In the genomic region with DNA sequence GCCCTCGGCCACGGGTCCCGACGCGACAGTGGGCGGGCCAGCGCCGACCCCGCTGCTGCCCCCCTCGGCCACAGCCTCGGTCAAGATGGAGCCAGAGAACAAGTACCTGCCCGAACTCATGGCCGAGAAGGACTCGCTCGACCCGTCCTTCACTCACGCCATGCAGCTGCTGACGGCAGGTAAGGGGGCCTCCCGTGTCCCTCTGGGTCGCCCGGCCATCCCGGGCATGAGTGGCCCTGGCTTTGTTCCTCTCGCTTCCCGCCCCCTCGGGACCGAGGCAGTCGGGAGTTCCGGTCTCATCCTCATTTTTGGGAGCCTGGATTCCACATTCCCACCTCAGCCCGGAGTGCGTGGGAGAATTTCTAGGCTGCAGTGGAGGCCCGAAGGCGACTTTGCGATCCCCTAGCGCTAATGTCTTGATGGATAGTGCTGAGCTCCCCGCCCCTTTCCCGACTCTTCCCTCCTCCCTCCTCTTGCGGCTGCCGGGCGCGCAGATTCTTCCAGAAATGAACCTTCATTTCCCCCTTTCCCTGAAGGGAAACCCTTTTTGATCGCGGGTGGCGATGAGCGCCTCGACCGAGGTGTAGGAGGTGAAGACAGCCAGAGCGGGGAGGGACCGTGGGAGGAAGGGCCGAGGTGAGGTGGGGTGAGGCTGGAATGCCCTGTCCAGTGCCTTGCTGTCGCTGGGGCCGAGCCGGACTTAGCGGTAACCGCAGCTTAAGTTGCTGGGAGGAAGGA, we compare ENCODE assay signal across 8 cellular contexts. TPM values are rescaled to one million over a fixed set of nuclear protein-coding genes. Genes with fewer than 3 reads are reported as not detected.
DNase-seq lines count a peak whose midpoint lies in the region; ATAC-seq and TF ChIP-seq lines count a peak whose summit lies in the region.

No MANE protein-coding gene starts in this region.

- peak overlapping the region; percentile 97 for H3K4me3 ChIP-seq in fibroblast of the aortic adventitia (ENCODE audit: low read depth, low read length)

- peaks cover 31% of the 10 kb centered on the region for H3K4me1 Mint-ChIP-seq in activated T-helper 1 cell treated with anti-CD3 and anti-CD28 coated beads, Interleukin-12 subunit alpha, Interleukin-12 subunit beta, Interleukin-2, Interleukin-4 antibody, amounts not matched to agents 30 ng/mL and 10 ng/mL and 1 ng/mL, durations not matched to agents 14 hours and 24 hours and 36 hours (ENCODE audit: low read depth)
- peaks cover 33 to 37% of the 10 kb centered on the region in 2 donors for H3K4me1 Mint-ChIP-seq in natural killer cell treated with Interleukin-12 subunit alpha and Interleukin-12 subunit beta and Interleukin-15 and Interleukin-18, amount 100 ng/mL, for 72 hours (ENCODE audit: low read depth in 2 of 2)

- H3K27ac Mint-ChIP-seq in activated T-helper 1 cell treated with anti-CD3 and anti-CD28 coated beads, Interleukin-12 subunit alpha, Interleukin-12 subunit beta, Interleukin-2, Interleukin-4 antibody, amounts not matched to agents 30 ng/mL and 10 ng/mL and 1 ng/mL, durations not matched to agents 14 hours and 24 hours and 36 hours, result peak overlapping the region; percentile 97
- peak overlapping the region; percentile 90 to 91 for H3K27ac Mint-ChIP-seq in natural killer cell treated with Interleukin-12 subunit alpha and Interleukin-12 subunit beta and Interleukin-15 and Interleukin-18, amount 100 ng/mL, for 72 hours

- TF ChIP-seq CTCF in fibroblast of the aortic adventitia (IDR thresholded peaks at IDR 0.05; ENCODE audit: insufficient read depth, low read length), result no peak

- peak overlapping the region; percentile 99 for H3K4me3 Mint-ChIP-seq in activated T-helper 1 cell treated with anti-CD3 and anti-CD28 coated beads, Interleukin-12 subunit alpha, Interleukin-12 subunit beta, Interleukin-2, Interleukin-4 antibody, amounts not matched to agents 30 ng/mL and 10 ng/mL and 1 ng/mL, durations not matched to agents 14 hours and 24 hours and 36 hours
- H3K4me3 Mint-ChIP-seq in natural killer cell treated with Interleukin-12 subunit alpha and Interleukin-12 subunit beta and Interleukin-15 and Interleukin-18, amount 100 ng/mL, for 72 hours, result peak overlapping the region; percentile 90

- peak; percentile 14 for ATAC-seq in HG02884 (IDR thresholded peaks at IDR 0.05; ENCODE audit: unreplicated experiment)
- no peak for ATAC-seq in natural killer cell treated with Interleukin-12 subunit alpha and Interleukin-12 subunit beta and Interleukin-15 and Interleukin-18, amount 100 ng/mL, for 72 hours

- peaks cover 19% of the 10 kb centered on the region for H3K36me3 Mint-ChIP-seq in activated T-helper 1 cell treated with anti-CD3 and anti-CD28 coated beads, Interleukin-12 subunit alpha, Interleukin-12 subunit beta, Interleukin-2, Interleukin-4 antibody, amounts not matched to agents 30 ng/mL and 10 ng/mL and 1 ng/mL, durations not matched to agents 14 hours and 24 hours and 36 hours (ENCODE audit: low read depth)
- peaks cover 6% of the 10 kb centered on the region for H3K36me3 Mint-ChIP-seq in natural killer cell treated with Interleukin-12 subunit alpha and Interleukin-12 subunit beta and Interleukin-15 and Interleukin-18, amount 100 ng/mL, for 72 hours

- no peaks in the 10 kb centered on the region for H3K27me3 Mint-ChIP-seq in activated T-helper 1 cell treated with anti-CD3 and anti-CD28 coated beads, Interleukin-12 subunit alpha, Interleukin-12 subunit beta, Interleukin-2, Interleukin-4 antibody, amounts not matched to agents 30 ng/mL and 10 ng/mL and 1 ng/mL, durations not matched to agents 14 hours and 24 hours and 36 hours (ENCODE audit: insufficient read depth)
- no peaks in the 10 kb centered on the region for H3K27me3 Mint-ChIP-seq in natural killer cell treated with Interleukin-12 subunit alpha and Interleukin-12 subunit beta and Interleukin-15 and Interleukin-18, amount 100 ng/mL, for 72 hours

- H3K9me3 Mint-ChIP-seq in activated T-helper 1 cell treated with anti-CD3 and anti-CD28 coated beads, Interleukin-12 subunit alpha, Interleukin-12 subunit beta, Interleukin-2, Interleukin-4 antibody, amounts not matched to agents 30 ng/mL and 10 ng/mL and 1 ng/mL, durations not matched to agents 14 hours and 24 hours and 36 hours, result no peaks in the 10 kb centered on the region
- no peaks in the 10 kb centered on the region for H3K9me3 Mint-ChIP-seq in natural killer cell treated with Interleukin-12 subunit alpha and Interleukin-12 subunit beta and Interleukin-15 and Interleukin-18, amount 100 ng/mL, for 72 hours

- DNase-seq in NK-92 treated with Interleukin-12 subunit alpha and Interleukin-12 subunit beta, amount 100 ng/mL, for 24 hours (lab: John Stamatoyannopoulos, UW), result peak; percentile 51
- DNase-seq in NK-92 (lab: John Stamatoyannopoulos, UW; ENCODE audit: unreplicated experiment) (no peak), NCI-H2227 (lab: John Stamatoyannopoulos, UW; ENCODE audit: unreplicated experiment) (peak; percentile 53), fibroblast of the aortic adventitia (ENCODE audit: low read depth) (peak; percentile 48), superior temporal gyrus (ENCODE audit: extremely low spot score) (peak; percentile 50)
- peak; percentile 38 for DNase-seq in activated T-helper 1 cell treated with anti-CD3 and anti-CD28 coated beads, Interleukin-12 subunit alpha, Interleukin-12 subunit beta, Interleukin-2, Interleukin-4 antibody, amounts not matched to agents 30 ng/mL and 10 ng/mL and 1 ng/mL, durations not matched to agents 14 hours and 24 hours and 36 hours (ENCODE audit: low spot score)
- peak; percentile 78 for DNase-seq in natural killer cell treated with Interleukin-12 subunit alpha and Interleukin-12 subunit beta and Interleukin-15 and Interleukin-18, amount 100 ng/mL, for 72 hours (ENCODE audit: low spot score)

- intact Hi-C loops in activated T-helper 1 cell treated with anti-CD3 and anti-CD28 coated beads, Interleukin-12 subunit alpha, Interleukin-12 subunit beta, Interleukin-2, Interleukin-4 antibody, amounts not matched to agents 30 ng/mL and 10 ng/mL and 1 ng/mL, durations not matched to agents 14 hours and 24 hours and 36 hours (cut with micrococcal nuclease), result loop anchor here (2.0 to 5.0 kb wide), 3 partner anchors 58 to 94 kb away; partner anchors contain the start of genes KPNA6 and TMEM39B

RNA-seq across cellular contexts. Expression of gene KHDRBS1, which starts 0.7 kb away (rescaled TPM):
- total RNA-seq in activated T-helper 1 cell treated with anti-CD3 and anti-CD28 coated beads, Interleukin-12 subunit alpha, Interleukin-12 subunit beta, Interleukin-2, Interleukin-4 antibody, amounts not matched to agents 30 ng/mL and 10 ng/mL and 1 ng/mL, durations not matched to agents 14 hours and 24 hours and 36 hours, result 156 and 158 TPM in 2 replicates
- 43.1 and 53.8 TPM in 2 replicates for total RNA-seq in fibroblast of the aortic adventitia (ENCODE audit: low replicate concordance)
- 100 to 1,000 TPM; 156 TPM for total RNA-seq in natural killer cell treated with Interleukin-12 subunit alpha and Interleukin-12 subunit beta and Interleukin-15 and Interleukin-18, amount 100 ng/mL, for 72 hours

RNA-seq across cellular contexts. Expression of gene TMEM39B, which starts 58.4 kb away (rescaled TPM):
- 34.2 and 38.8 TPM in 2 replicates for total RNA-seq in activated T-helper 1 cell treated with anti-CD3 and anti-CD28 coated beads, Interleukin-12 subunit alpha, Interleukin-12 subunit beta, Interleukin-2, Interleukin-4 antibody, amounts not matched to agents 30 ng/mL and 10 ng/mL and 1 ng/mL, durations not matched to agents 14 hours and 24 hours and 36 hours
- 3.3 and 9.0 TPM in 2 replicates for total RNA-seq in fibroblast of the aortic adventitia (ENCODE audit: low replicate concordance)
- total RNA-seq in natural killer cell treated with Interleukin-12 subunit alpha and Interleukin-12 subunit beta and Interleukin-15 and Interleukin-18, amount 100 ng/mL, for 72 hours, result 10 to 100 TPM; 20.5 to 26.9 TPM
